9 cellular contexts compared by ENCODE assay signal in genomic region chr19:32318884-32319520, GRCh38. TPM values are rescaled to one million over a fixed set of nuclear protein-coding genes. Genes with fewer than 3 reads are reported as not detected.
DNase-seq lines count a peak whose midpoint lies in the region; ATAC-seq and TF ChIP-seq lines count a peak whose summit lies in the region.
"Had no signal": no experiment of that assay in that cellular context is flagged by ENCODE, and none has a peak within 500 bp of the region (broad histone marks: within the 10 kb centered on the region; RNA-seq: fewer than 3 reads in every experiment).

No MANE protein-coding gene starts in this region.

- H3K4me2 ChIP-seq in mammary epithelial cell (ENCODE audit: insufficient read depth, low read depth, low read length): no peak overlapping the region

- peaks cover 24% of the 10 kb centered on the region for H3K4me1 ChIP-seq in HUES48 (ENCODE audit: control insufficient read depth, insufficient read depth, low read length)
- no peaks in the 10 kb centered on the region for H3K4me1 ChIP-seq in mammary epithelial cell (ENCODE audit: insufficient read depth, low read length)

- peaks cover 3% of the 10 kb centered on the region for H3K27me3 Mint-ChIP-seq in nephron (ENCODE audit: low read depth)

- H3K36me3 ChIP-seq in HUES48 (ENCODE audit: control insufficient read depth, insufficient read depth, low read length) (no peaks in the 10 kb centered on the region), mammary epithelial cell (ENCODE audit: insufficient read depth, low read length) (no peaks in the 10 kb centered on the region)

- no TSS peak for BruUV-seq in mammary epithelial cell (replicated peaks; lab: Mats Ljungman, UMichigan)

- H2AFZ ChIP-seq in mammary epithelial cell (ENCODE audit: low read depth, low read length): no peak overlapping the region

- DNase-seq in EH (ENCODE audit: low read depth): peak; percentile 20
- no peak for DNase-seq in mammary epithelial cell
- no peak for DNase-seq in NK-92 treated with Interleukin-12 subunit alpha and Interleukin-12 subunit beta, amount 100 ng/mL, for 24 hours (lab: John Stamatoyannopoulos, UW)
- no peak for DNase-seq in activated gamma-delta T cell (lab: John Stamatoyannopoulos, UW)
- DNase-seq in GM10248 (ENCODE audit: extremely low spot score): no peak
- DNase-seq: T-helper 1 cell had no signal

- H3K27ac ChIP-seq in HUES48 (ENCODE audit: low read depth, low read length) (peak overlapping the region; percentile 72), mammary epithelial cell (ENCODE audit: insufficient read depth, low read depth, low read length) (no peak overlapping the region)

- intact Hi-C loops in mammary epithelial cell (cut with micrococcal nuclease): no loop called here

- WGBS in mammary epithelial cell (ENCODE audit: low coverage, missing lambda C conversion rate): 25% methylated on average over 4 of the region's 5 CpGs

- H4K20me1 ChIP-seq in mammary epithelial cell (ENCODE audit: insufficient read depth, low read length): no peaks in the 10 kb centered on the region

- no peaks in the 10 kb centered on the region for H3K9me3 ChIP-seq in HUES48 (ENCODE audit: control insufficient read depth, insufficient read depth, low read length)
- H3K9me3 ChIP-seq in mammary epithelial cell (replicated peaks; ENCODE audit: insufficient read depth, low read length): no peaks in the 10 kb centered on the region

- TF ChIP-seq CTCF in mammary epithelial cell (conservative IDR thresholded peaks at IDR 0.05 in 1 of 2, IDR thresholded peaks at IDR 0.05 in 1 of 2; ENCODE audit: extremely low read depth in 1 of 2, insufficient read depth in 1 of 2, low read depth in 1 of 2, low read length in 2 of 2): peak; percentile 5 to 38
- TF ChIP-seq CTCF in nephron (IDR thresholded peaks at IDR 0.05; ENCODE audit: unreplicated experiment in 3 of 3): peak in 2 of 3 experiments; percentile 13 to 16
- no peak for TF ChIP-seq CTCF in GM10248 (IDR thresholded peaks at IDR 0.05; ENCODE audit: control extremely low read depth, extremely low read depth, low read depth, missing control alignments)

- no peak overlapping the region for H3K4me3 Mint-ChIP-seq in nephron

- H3K9me3 Mint-ChIP-seq in nephron: no peaks in the 10 kb centered on the region

- peak overlapping the region in 1 of 3 experiments; percentile 3 for H3K27ac Mint-ChIP-seq in nephron

- no peaks in the 10 kb centered on the region for H3K27me3 ChIP-seq in HUES48 (ENCODE audit: control insufficient read depth, insufficient read depth, low read length)
- H3K27me3 ChIP-seq in mammary epithelial cell (ENCODE audit: insufficient read depth, low read length): no peaks in the 10 kb centered on the region

- ATAC-seq in GM21825 (IDR thresholded peaks at IDR 0.05; ENCODE audit: unreplicated experiment): no peak

- peaks cover 28% of the 10 kb centered on the region for H3K4me1 Mint-ChIP-seq in nephron

- CTCF ChIA-PET in mammary epithelial cell (lab: Charles Lee; ENCODE audit: low non-redundant PET) (interaction anchor here (0.6 to 1.0 kb wide), 3 partner anchors 69 to 612 kb away, joined by 3 to 6 read pairs (median 5); no protein-coding TSS in a partner anchor), GM10248 (lab: Yijun Ruan, JAX) (interaction anchor here (1.2 kb wide), 1 partner anchor 10 kb away, joined by 3 read pairs; no protein-coding TSS in a partner anchor)

- H3K79me2 ChIP-seq in mammary epithelial cell (ENCODE audit: insufficient read depth, low read length): no peaks in the 10 kb centered on the region

- dilution Hi-C loops in mammary epithelial cell (cut with HindIII; ENCODE audit: low sequenced_read_pairs): no loop called here

- no peak overlapping the region for H3K4me3 ChIP-seq in HUES48 (ENCODE audit: low read depth, low read length)
- H3K4me3 ChIP-seq in mammary epithelial cell (replicated peaks in 1 of 3; ENCODE audit: insufficient read depth in 1 of 3, low read depth in 2 of 3, low read length in 3 of 3): no peak overlapping the region

- H3K36me3 Mint-ChIP-seq in nephron (ENCODE audit: low read depth): no peaks in the 10 kb centered on the region

- H3K9ac ChIP-seq in HUES48 (ENCODE audit: low read depth, low read length): 0 out of 2 replicates have a peak overlapping the region, but pooled peaks have one; percentile 17
- H3K9ac ChIP-seq in mammary epithelial cell (ENCODE audit: insufficient read depth, low read length): no peak overlapping the region

- POLR2A ChIA-PET in GM10248 (lab: Yijun Ruan, JAX): interaction anchor here (0.6 kb wide), 1 partner anchor 16 kb away, joined by 3 read pairs; no protein-coding TSS in a partner anchor

- in situ Hi-C loops in mammary epithelial cell (cut with MboI; ENCODE audit: low sequenced_read_pairs in 2 of 2): no loop called here

RNA-seq across cellular contexts. Expression of gene ZNF507, which starts 26.4 kb away (rescaled TPM):
- total RNA-seq in mammary epithelial cell: 10 to 100 TPM; 10.2 to 14.4 TPM
- 7.2 TPM for polyA plus RNA-seq in mammary epithelial cell
- polyA minus RNA-seq in mammary epithelial cell: 12.2 TPM
